9 cellular contexts compared by ENCODE assay signal in genomic region chr2:241509408-241509784, GRCh38. TPM values are rescaled to one million over a fixed set of nuclear protein-coding genes. Genes with fewer than 3 reads are reported as not detected.
DNase-seq lines count a peak whose midpoint lies in the region; TF ChIP-seq lines count a peak whose summit lies in the region.
"Had no signal": no experiment of that assay in that cellular context is flagged by ENCODE, and none has a peak within 500 bp of the region (broad histone marks: within the 10 kb centered on the region; RNA-seq: fewer than 3 reads in every experiment).

No MANE protein-coding gene starts in this region.

- H3K79me2 ChIP-seq in MM.1S (ENCODE audit: low read length), result peaks cover 16% of the 10 kb centered on the region; the same call in 1 of the 2 replicates

- peak overlapping the region; percentile 74 for H3K4me3 ChIP-seq in AG10803 (ENCODE audit: low read length)
- no peak overlapping the region for H3K4me3 ChIP-seq in MM.1S (ENCODE audit: low read length)
- no peak overlapping the region for H3K4me3 ChIP-seq in endocrine pancreas (ENCODE audit: control insufficient read depth, insufficient read depth, low read length)

- no peak overlapping the region for H3K27ac ChIP-seq in MM.1S (ENCODE audit: low read length)

- peak overlapping the region; percentile 96; the same call in 1 of the 2 replicates for H2AFZ ChIP-seq in MM.1S (ENCODE audit: low read length)

- DNase-seq in AG10803 (ENCODE audit: low read depth), result no peak
- no peak for DNase-seq in MM.1S
- no peak for DNase-seq in neural crest cell (ENCODE audit: low read depth, low spot score)
- no peak for DNase-seq in NCI-H510A (lab: John Stamatoyannopoulos, UW)
- no peak for DNase-seq in HCEC 1CT
- no peak for DNase-seq in SHP77 treated with DMSO at 0.1 percent for 48 hours (lab: John Stamatoyannopoulos, UW)
- no peak for DNase-seq in ureter (ENCODE audit: low spot score)
- DNase-seq: stimulated activated CD4-positive, alpha-beta T cell treated with anti-CD3 and anti-CD28 coated beads, Interleukin-4, amount 100 ng/mL, for 24 hours had no signal

- no peaks in the 10 kb centered on the region for H4K20me1 ChIP-seq in MM.1S (ENCODE audit: insufficient read depth, low read length)

- TF ChIP-seq CTCF in AG10803 (conservative IDR thresholded peaks at IDR 0.05; ENCODE audit: low read length), result no peak
- TF ChIP-seq CTCF in MM.1S (IDR thresholded peaks at IDR 0.05; ENCODE audit: low read length), result no peak
- TF ChIP-seq CTCF in neural crest cell (conservative IDR thresholded peaks at IDR 0.05), result no peak

- no peak overlapping the region for H3K27ac Mint-ChIP-seq in neural crest cell (ENCODE audit: unreplicated experiment)

- H3K36me3 ChIP-seq in MM.1S (replicated peaks; ENCODE audit: insufficient read depth, low read length), result no peaks in the 10 kb centered on the region
- no peaks in the 10 kb centered on the region for H3K36me3 ChIP-seq in endocrine pancreas (ENCODE audit: control insufficient read depth, insufficient read depth, low read length)

- H3K9ac ChIP-seq in MM.1S (ENCODE audit: low read length) (no peak overlapping the region), endocrine pancreas (ENCODE audit: control insufficient read depth, insufficient read depth, low read length) (peak overlapping the region; percentile 74)

- no peaks in the 10 kb centered on the region for H3K27me3 Mint-ChIP-seq in neural crest cell (ENCODE audit: low read depth)

- no peaks in the 10 kb centered on the region for H3F3A ChIP-seq in MM.1S (ENCODE audit: insufficient read depth, low read length)

- H3K4me1 Mint-ChIP-seq in neural crest cell, result peaks cover 14% of the 10 kb centered on the region

- H3K9me2 ChIP-seq in MM.1S (replicated peaks; ENCODE audit: insufficient read depth, low read length), result no peaks in the 10 kb centered on the region

- peaks cover 6% of the 10 kb centered on the region for H3K4me1 ChIP-seq in MM.1S (ENCODE audit: low read length)
- H3K4me1 ChIP-seq in endocrine pancreas (ENCODE audit: control insufficient read depth, insufficient read depth, low read length), result no peaks in the 10 kb centered on the region

- peaks cover 34% of the 10 kb centered on the region for H3K27me3 ChIP-seq in MM.1S (replicated peaks; ENCODE audit: insufficient read depth, low read length)
- no peaks in the 10 kb centered on the region for H3K27me3 ChIP-seq in endocrine pancreas (ENCODE audit: control insufficient read depth, insufficient read depth, low read length)

- no peaks in the 10 kb centered on the region for H3K9me3 ChIP-seq in MM.1S (replicated peaks; ENCODE audit: insufficient read depth, low read length)
- no peaks in the 10 kb centered on the region for H3K9me3 ChIP-seq in endocrine pancreas (ENCODE audit: control insufficient read depth, low read length)

- no peaks in the 10 kb centered on the region for H3K36me3 Mint-ChIP-seq in neural crest cell (ENCODE audit: low read depth)

- H3K4me2 ChIP-seq in MM.1S (ENCODE audit: low read depth, low read length), result peak overlapping the region; percentile 91; the same call in 1 of the 2 replicates

- peak overlapping the region; percentile 83 for H3K4me3 Mint-ChIP-seq in neural crest cell

- H3K9me3 Mint-ChIP-seq in neural crest cell, result no peaks in the 10 kb centered on the region

RNA-seq across cellular contexts. Expression of gene STK25, which starts 1.0 kb away (rescaled TPM):
- 215 and 223 TPM in 2 replicates for total RNA-seq in neural crest cell
- 166 TPM for total RNA-seq in ureter

RNA-seq across cellular contexts. Expression of gene BOK, which starts 49.1 kb away (rescaled TPM):
- 6.9 and 8.7 TPM in 2 replicates for total RNA-seq in neural crest cell
- total RNA-seq in ureter, result 16.0 TPM
